8 cellular contexts compared by ENCODE assay signal in genomic region chr14:50829472-50830043, GRCh38. TPM values are rescaled to one million over a fixed set of nuclear protein-coding genes. Genes with fewer than 3 reads are reported as not detected.
DNase-seq lines count a peak whose midpoint lies in the region; ATAC-seq and TF ChIP-seq lines count a peak whose summit lies in the region.

No MANE protein-coding gene starts in this region.

- H3K36me3 ChIP-seq in iPS-20b (ENCODE audit: insufficient read depth, low read depth, low read length) = no peaks in the 10 kb centered on the region

- POLR2A ChIA-PET in HEK293T (lab: Yijun Ruan, JAX) = interaction anchor here (0.6 to 1.5 kb wide), 8 partner anchors 35 to 517 kb away, joined by 3 to 5 read pairs (median 3); partner anchors contain the start of genes PYGL, SAV1 and TRIM9

- ATAC-seq in stimulated activated naive CD8-positive, alpha-beta T cell treated with anti-CD3 and anti-CD28 coated beads, Interleukin-15, Interleukin-2, amounts not matched to agents 100 U/mL and 50 U/mL, for 24 hours = peak; percentile 0
- ATAC-seq in GM19023 (IDR thresholded peaks at IDR 0.05; ENCODE audit: unreplicated experiment) = no peak
- ATAC-seq in HG02981 (IDR thresholded peaks at IDR 0.05; ENCODE audit: unreplicated experiment) = no peak

- no peak overlapping the region for H3K27ac ChIP-seq in iPS-20b (ENCODE audit: low read length)

- peaks cover 6% of the 10 kb centered on the region for H3K36me3 Mint-ChIP-seq in activated naive CD8-positive, alpha-beta T cell

- no peaks in the 10 kb centered on the region for H3K9me3 Mint-ChIP-seq in activated naive CD8-positive, alpha-beta T cell (ENCODE audit: low read depth)

- H3K27ac Mint-ChIP-seq in activated naive CD8-positive, alpha-beta T cell = peak overlapping the region; percentile 94

- CTCF ChIA-PET in HEK293T (lab: Yijun Ruan, JAX) = interaction anchor here (0.8 to 1.5 kb wide), 3 partner anchors 30 to 56 kb away, joined by 3 to 8 read pairs (median 4); no protein-coding TSS in a partner anchor

- no peaks in the 10 kb centered on the region for H3K27me3 Mint-ChIP-seq in activated naive CD8-positive, alpha-beta T cell

- peaks cover 65% of the 10 kb centered on the region for H3K4me1 Mint-ChIP-seq in activated naive CD8-positive, alpha-beta T cell (ENCODE audit: low read depth)

- H3K9me3 ChIP-seq in iPS-20b (ENCODE audit: insufficient read depth, low read depth, low read length) = no peaks in the 10 kb centered on the region

- in situ Hi-C loops in ACHN (cut with HindIII; ENCODE audit: low pct_ligation_motif_present, low pct_unique_long_range_greater_than_20kb, low sequenced_read_pairs) = no loop called here

- H3K4me3 ChIP-seq in iPS-20b (ENCODE audit: low read length) = peak overlapping the region; percentile 87

- peaks cover 91% of the 10 kb centered on the region for H3K27me3 ChIP-seq in iPS-20b (ENCODE audit: insufficient read depth, low read length)

- DNase-seq in ACHN (peak; percentile 13), HEK293T (ENCODE audit: extremely low spot score) (no peak), H4 (ENCODE audit: low spot score) (no peak)
- no peak for DNase-seq in stimulated activated naive CD8-positive, alpha-beta T cell treated with anti-CD3 and anti-CD28 coated beads, Interleukin-15, Interleukin-2, amounts not matched to agents 100 U/mL and 50 U/mL, for 24 hours

- peak overlapping the region; percentile 99 for H3K4me3 Mint-ChIP-seq in activated naive CD8-positive, alpha-beta T cell

- H3K9ac ChIP-seq in iPS-20b (ENCODE audit: low read depth, low read length) = peak overlapping the region; percentile 73; the same call in 1 of the 2 replicates

- peaks cover 15% of the 10 kb centered on the region; the same call in 1 of the 2 replicates for H3K4me1 ChIP-seq in iPS-20b (ENCODE audit: insufficient read depth, low read length)

TF ChIP-seq in HEK293T, 16 proteins besides CTCF, POLR2A, EP300 and RAD21:
- TF ChIP-seq ELF4 (IDR thresholded peaks at IDR 0.05) (no peak), ZNF384 (IDR thresholded peaks at IDR 0.05) (no peak)
- TF ChIP-seq, protein P1, sequence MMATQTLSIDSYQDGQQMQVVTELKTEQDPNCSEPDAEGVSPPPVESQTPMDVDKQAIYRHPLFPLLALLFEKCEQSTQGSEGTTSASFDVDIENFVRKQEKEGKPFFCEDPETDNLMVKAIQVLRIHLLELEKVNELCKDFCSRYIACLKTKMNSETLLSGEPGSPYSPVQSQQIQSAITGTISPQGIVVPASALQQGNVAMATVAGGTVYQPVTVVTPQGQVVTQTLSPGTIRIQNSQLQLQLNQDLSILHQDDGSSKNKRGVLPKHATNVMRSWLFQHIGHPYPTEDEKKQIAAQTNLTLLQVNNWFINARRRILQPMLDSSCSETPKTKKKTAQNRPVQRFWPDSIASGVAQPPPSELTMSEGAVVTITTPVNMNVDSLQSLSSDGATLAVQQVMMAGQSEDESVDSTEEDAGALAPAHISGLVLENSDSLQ (IDR thresholded peaks at IDR 0.05) = peak; percentile 84

RNA-seq across cellular contexts. Expression of gene NIN, which starts 1.4 kb away (rescaled TPM):
- total RNA-seq in H4 (2014; rRNA removed; shearing (Covaris generic)) = 12.2 and 12.7 TPM in 2 replicates

RNA-seq across cellular contexts. Expression of gene ABHD12B, which starts 42.3 kb away (rescaled TPM):
- not detected in 2 replicates for total RNA-seq in H4 (2014; rRNA removed; shearing (Covaris generic))
